8 cellular contexts compared by ENCODE assay signal in genomic region chr5:369151-369939, GRCh38. TPM values are rescaled to one million over a fixed set of nuclear protein-coding genes. Genes with fewer than 3 reads are reported as not detected.
DNase-seq lines count a peak whose midpoint lies in the region; ATAC-seq and TF ChIP-seq lines count a peak whose summit lies in the region.

No MANE protein-coding gene starts in this region.

- DNase-seq in AG08396 (ENCODE audit: low spot score): peak; percentile 61
- DNase-seq in PC-3: no peak
- DNase-seq in iPS-NIHi7 (ENCODE audit: extremely low spot score): peak; percentile 12
- DNase-seq in NCI-H1417 treated with DMSO at 0.1 percent for 48 hours (lab: John Stamatoyannopoulos, UW): no peak
- DNase-seq in T-helper 9 cell: no peak
- DNase-seq in HAP-1 (ENCODE audit: low spot score in 2 of 2): no peak
- DNase-seq in NCI-H226: no peak

- H3K9ac ChIP-seq in PC-3 (ENCODE audit: low read length): no peak overlapping the region

- no peaks in the 10 kb centered on the region for H3F3A ChIP-seq in PC-3 (ENCODE audit: low read length, unreplicated experiment)

- H4K20me1 ChIP-seq in PC-3 (ENCODE audit: low read length): no peaks in the 10 kb centered on the region

- intact Hi-C loops in PC-3 (cut with micrococcal nuclease): no loop called here

- POLR2A ChIA-PET in PC-3 (lab: Charles Lee; ENCODE audit: unreplicated experiment): no interaction called here

- no TSS peak for BruUV-seq in PC-3 (replicated peaks; lab: Mats Ljungman, UMichigan)

- no peaks in the 10 kb centered on the region for H3K4me1 ChIP-seq in PC-3 (ENCODE audit: insufficient read depth, low read length)
- peaks cover 12% of the 10 kb centered on the region for H3K4me1 ChIP-seq in HAP-1

- TF ChIP-seq CTCF in PC-3 (conservative IDR thresholded peaks at IDR 0.05; ENCODE audit: low read depth, low read length): no peak

- ATAC-seq in GM19372 (IDR thresholded peaks at IDR 0.05; ENCODE audit: low read depth, unreplicated experiment): peak; percentile 30
- peak; percentile 42; the same call in 1 of the 2 replicates for ATAC-seq in PC-3

- no peak overlapping the region for H2AFZ ChIP-seq in PC-3 (ENCODE audit: low read length)

- H3K4me3 ChIP-seq in PC-3 (ENCODE audit: low read length): no peak overlapping the region
- no peak overlapping the region for H3K4me3 ChIP-seq in HAP-1

- no peaks in the 10 kb centered on the region for H3K36me3 ChIP-seq in PC-3 (ENCODE audit: low read depth, low read length)
- H3K36me3 ChIP-seq in HAP-1 (replicated peaks): no peaks in the 10 kb centered on the region

- in situ Hi-C loops in HAP-1 (cut with MboI; ENCODE audit: low sequenced_read_pairs): no loop called here

- H3K9me3 ChIP-seq in PC-3 (ENCODE audit: low read length): no peaks in the 10 kb centered on the region
- no peaks in the 10 kb centered on the region for H3K9me3 ChIP-seq in HAP-1

- no peaks in the 10 kb centered on the region for H3K9me2 ChIP-seq in PC-3 (replicated peaks; ENCODE audit: low read length)

- no peak overlapping the region for H3K4me2 ChIP-seq in PC-3 (ENCODE audit: low read length)

- H3K27me3 ChIP-seq in PC-3 (ENCODE audit: low read length) (no peaks in the 10 kb centered on the region), HAP-1 (ENCODE audit: low read depth) (no peaks in the 10 kb centered on the region)

- H3K79me2 ChIP-seq in PC-3 (ENCODE audit: low read length): no peaks in the 10 kb centered on the region

- no peak overlapping the region for H3K27ac ChIP-seq in PC-3 (ENCODE audit: low read length)

- CTCF ChIA-PET in PC-3 (lab: Charles Lee): no interaction called here

RNA-seq across cellular contexts. Expression of gene AHRR, which starts 47.8 kb away (rescaled TPM):
- 1.6 and 1.9 TPM in 2 replicates for total RNA-seq in PC-3 (2014; rRNA removed)

Comparison
In these comparisons a context has a peak if more than half of its experiments do, and no peak if none do; other contexts are left out.
1. DNase-seq: peak in AG08396 (single experiment) and iPS-NIHi7 (single experiment); none in PC-3 (single experiment), NCI-H1417 treated with DMSO at 0.1 percent for 48 hours (single experiment), T-helper 9 cell (single experiment), HAP-1 (0 of 2) and NCI-H226 (single experiment).